Comparison of ENCODE assay signal across 9 cellular contexts in the genomic region with DNA sequence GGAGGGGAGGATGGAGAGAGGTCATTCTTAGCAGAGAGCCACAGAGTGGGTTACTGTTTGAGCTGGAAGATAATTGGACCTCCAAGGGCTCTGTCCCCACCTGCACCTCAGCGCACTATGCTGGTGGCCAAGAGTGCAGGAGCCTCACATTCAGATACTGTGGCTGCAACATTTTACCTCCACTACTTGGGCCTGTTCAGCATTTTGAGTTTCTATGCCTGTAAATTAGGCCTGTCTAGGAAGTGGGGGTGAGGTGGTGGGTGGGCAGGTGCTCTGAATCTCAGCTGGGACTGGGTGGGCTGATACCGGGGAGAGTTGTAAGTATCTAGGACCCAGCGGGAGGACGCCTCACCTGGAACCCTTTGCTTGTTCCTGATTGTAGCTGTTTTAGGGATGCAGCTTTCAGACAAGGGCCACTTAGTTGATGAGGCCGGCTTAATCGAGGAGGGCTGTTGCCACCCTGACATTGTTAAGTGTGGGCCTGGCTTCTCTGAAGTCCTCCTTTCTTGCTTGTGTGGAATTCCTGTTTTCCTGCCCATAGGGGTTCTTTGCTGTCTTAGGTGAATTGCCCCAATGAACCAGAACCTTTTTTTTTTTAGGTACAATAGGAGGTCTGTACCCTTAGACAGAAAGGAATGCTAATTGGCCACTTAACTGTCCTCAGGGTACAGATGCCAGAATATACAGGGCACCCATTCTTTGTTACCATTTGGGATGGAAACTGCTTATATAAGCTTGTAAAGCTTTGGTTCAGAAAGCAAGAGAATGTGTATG.
A peak's percentile ranks its signal among the peaks of the same experiment; 100 is the strongest.
DNase-seq lines count a peak whose midpoint lies in the region; ATAC-seq, FAIRE-seq and TF ChIP-seq lines count a peak whose summit lies in the region.
"Had no signal": no experiment of that assay in that cellular context is flagged by ENCODE, and none has a peak within 500 bp of the region (broad histone marks: within the 10 kb centered on the region; RNA-seq: fewer than 3 reads in every experiment).

No MANE protein-coding gene starts in this region.

- H3K27me3 ChIP-seq in subcutaneous abdominal adipose tissue (ENCODE audit: control insufficient read depth in 5 of 5, insufficient read depth in 4 of 5, low read length in 5 of 5), result peaks cover 0 to 4% (median 0%) of the 10 kb centered on the region in 5 donors

- no peak for ATAC-seq in activated CD4-positive, alpha-beta T cell treated with anti-CD3 and anti-CD28 coated beads for 36 hours
- ATAC-seq in activated CD8-positive, alpha-beta T cell treated with anti-CD3 and anti-CD28 coated beads, Interleukin-2, amount 10 ng/mL, durations not matched to agents 7 days and 5 days, result no peak
- ATAC-seq in HG02870 (IDR thresholded peaks at IDR 0.05; ENCODE audit: unreplicated experiment), result no peak

- no peak for FAIRE-seq in kidney (lab: Jason Lieb, UNC)

- CTCF ChIA-PET in activated CD4-positive, alpha-beta T cell treated with anti-CD3 and anti-CD28 coated beads for 36 hours (lab: Charles Lee), result interaction anchor here (0.5 to 1.5 kb wide), 7 partner anchors 10 to 1688 kb away, joined by 3 to 6 read pairs (median 3); no protein-coding TSS in a partner anchor
- CTCF ChIA-PET in activated CD8-positive, alpha-beta T cell treated with anti-CD3 and anti-CD28 coated beads, Interleukin-2, amount 10 ng/mL, durations not matched to agents 7 days and 5 days (lab: Charles Lee), result interaction anchor here (0.5 to 1.1 kb wide), 2 partner anchors 32 to 1383 kb away, joined by 3 read pairs; no protein-coding TSS in a partner anchor

- no peak overlapping the region for H3K4me3 ChIP-seq in kidney (ENCODE audit: low read length in 2 of 2)
- peak overlapping the region in 1 of 5 donors; percentile 4 for H3K4me3 ChIP-seq in subcutaneous abdominal adipose tissue (ENCODE audit: low read depth in 1 of 5, low read length in 5 of 5)

- H3K27me3 Mint-ChIP-seq in activated CD4-positive, alpha-beta T cell treated with anti-CD3 and anti-CD28 coated beads for 36 hours, result no peaks in the 10 kb centered on the region
- H3K27me3 Mint-ChIP-seq in activated CD8-positive, alpha-beta T cell treated with anti-CD3 and anti-CD28 coated beads, Interleukin-2, amount 10 ng/mL, durations not matched to agents 7 days and 5 days (ENCODE audit: low read depth), result no peaks in the 10 kb centered on the region

- peaks cover 8% of the 10 kb centered on the region for H3K36me3 Mint-ChIP-seq in activated CD4-positive, alpha-beta T cell treated with anti-CD3 and anti-CD28 coated beads for 36 hours (ENCODE audit: low read depth)
- H3K36me3 Mint-ChIP-seq in activated CD8-positive, alpha-beta T cell treated with anti-CD3 and anti-CD28 coated beads, Interleukin-2, amount 10 ng/mL, durations not matched to agents 7 days and 5 days (ENCODE audit: low read depth), result peaks cover 13% of the 10 kb centered on the region

- H3K9me3 ChIP-seq in kidney (ENCODE audit: control insufficient read depth in 1 of 2, low read length in 2 of 2) (no peaks in the 10 kb centered on the region), subcutaneous abdominal adipose tissue (ENCODE audit: control insufficient read depth in 5 of 5, low read length in 5 of 5) (peaks cover 0 to 2% (median 0%) of the 10 kb centered on the region in 5 donors)

- POLR2A ChIA-PET in activated CD4-positive, alpha-beta T cell treated with anti-CD3 and anti-CD28 coated beads for 36 hours (lab: Charles Lee), result no interaction called here
- POLR2A ChIA-PET in activated CD8-positive, alpha-beta T cell treated with anti-CD3 and anti-CD28 coated beads, Interleukin-2, amount 10 ng/mL, durations not matched to agents 7 days and 5 days (lab: Charles Lee), result interaction anchor here (0.5 to 2.0 kb wide), 7 partner anchors 9 to 112 kb away, joined by 3 to 17 read pairs (median 3); no protein-coding TSS in a partner anchor

- no peak overlapping the region for H3K4me3 Mint-ChIP-seq in activated CD4-positive, alpha-beta T cell treated with anti-CD3 and anti-CD28 coated beads for 36 hours
- no peak overlapping the region for H3K4me3 Mint-ChIP-seq in activated CD8-positive, alpha-beta T cell treated with anti-CD3 and anti-CD28 coated beads, Interleukin-2, amount 10 ng/mL, durations not matched to agents 7 days and 5 days

- H3K27ac ChIP-seq in kidney (ENCODE audit: low read depth in 2 of 2, low read length in 2 of 2), result peak overlapping the region; percentile 63 to 79
- H3K27ac ChIP-seq in subcutaneous abdominal adipose tissue (ENCODE audit: low read depth, low read length), result peak overlapping the region; percentile 78

- no peak for TF ChIP-seq CTCF in kidney (IDR thresholded peaks at IDR 0.05; ENCODE audit: borderline replicate concordance, extremely low read depth, insufficient read depth)

- H3K9ac ChIP-seq in kidney (ENCODE audit: low read length in 2 of 2) (peak overlapping the region in 1 of 2 donors; percentile 10), subcutaneous abdominal adipose tissue (ENCODE audit: low read length in 5 of 5) (peak overlapping the region in 4 of 5 donors; percentile 7 to 45 (median 38))

- intact Hi-C loops in activated CD4-positive, alpha-beta T cell treated with anti-CD3 and anti-CD28 coated beads for 36 hours (cut with DNase I, micrococcal nuclease), result loop anchor here (2.0 to 5.0 kb wide), 3 partner anchors 26 to 207 kb away; no protein-coding TSS in a partner anchor
- intact Hi-C loops in kidney (cut with DNase I), result no loop called here

- no peaks in the 10 kb centered on the region for H3K36me3 ChIP-seq in kidney (ENCODE audit: control insufficient read depth in 1 of 2, insufficient read depth in 2 of 2, low read length in 2 of 2)
- peaks cover 0 to 3% (median 0%) of the 10 kb centered on the region in 5 donors for H3K36me3 ChIP-seq in subcutaneous abdominal adipose tissue (ENCODE audit: control insufficient read depth in 5 of 5, insufficient read depth in 5 of 5, low read length in 5 of 5)

- peaks cover 29 to 51% of the 10 kb centered on the region in 2 donors for H3K4me1 ChIP-seq in kidney (ENCODE audit: control insufficient read depth in 1 of 2, insufficient read depth in 1 of 2, low read depth in 1 of 2, low read length in 2 of 2)
- H3K4me1 ChIP-seq in subcutaneous abdominal adipose tissue (ENCODE audit: control insufficient read depth in 5 of 5, insufficient read depth in 5 of 5, low read length in 5 of 5), result peaks cover 22 to 68% (median 55%) of the 10 kb centered on the region in 5 donors

- peak overlapping the region; percentile 94 for H3K27ac Mint-ChIP-seq in activated CD4-positive, alpha-beta T cell treated with anti-CD3 and anti-CD28 coated beads for 36 hours
- H3K27ac Mint-ChIP-seq in activated CD8-positive, alpha-beta T cell treated with anti-CD3 and anti-CD28 coated beads, Interleukin-2, amount 10 ng/mL, durations not matched to agents 7 days and 5 days, result peak overlapping the region; percentile 40

- peaks cover 74% of the 10 kb centered on the region for H3K4me1 Mint-ChIP-seq in activated CD4-positive, alpha-beta T cell treated with anti-CD3 and anti-CD28 coated beads for 36 hours
- H3K4me1 Mint-ChIP-seq in activated CD8-positive, alpha-beta T cell treated with anti-CD3 and anti-CD28 coated beads, Interleukin-2, amount 10 ng/mL, durations not matched to agents 7 days and 5 days (ENCODE audit: low read depth), result peaks cover 77% of the 10 kb centered on the region

- no peak for DNase-seq in activated CD4-positive, alpha-beta T cell treated with anti-CD3 and anti-CD28 coated beads for 36 hours
- DNase-seq in activated CD4-positive, alpha-beta T cell treated with anti-CD3 and anti-CD28 coated beads, Interleukin-2, amount 50 U/mL, for 48 hours, result no peak
- no peak for DNase-seq in activated CD8-positive, alpha-beta T cell treated with anti-CD3 and anti-CD28 coated beads, Interleukin-2, amount 10 ng/mL, durations not matched to agents 7 days and 5 days
- DNase-seq in kidney (peak; percentile 52), NOMO-1 treated with DMSO at 0.1 percent for 48 hours (lab: John Stamatoyannopoulos, UW; ENCODE audit: unreplicated experiment) (no peak), GM19238 (ENCODE audit: insufficient read length, low spot score) (no peak)
- DNase-seq: activated gamma-delta T cell had no signal

- no peaks in the 10 kb centered on the region for H3K9me3 Mint-ChIP-seq in activated CD4-positive, alpha-beta T cell treated with anti-CD3 and anti-CD28 coated beads for 36 hours (ENCODE audit: low read depth)
- no peaks in the 10 kb centered on the region for H3K9me3 Mint-ChIP-seq in activated CD8-positive, alpha-beta T cell treated with anti-CD3 and anti-CD28 coated beads, Interleukin-2, amount 10 ng/mL, durations not matched to agents 7 days and 5 days (ENCODE audit: insufficient read depth)
